Comparison of ENCODE assay signal across 8 cellular contexts in the genomic region with DNA sequence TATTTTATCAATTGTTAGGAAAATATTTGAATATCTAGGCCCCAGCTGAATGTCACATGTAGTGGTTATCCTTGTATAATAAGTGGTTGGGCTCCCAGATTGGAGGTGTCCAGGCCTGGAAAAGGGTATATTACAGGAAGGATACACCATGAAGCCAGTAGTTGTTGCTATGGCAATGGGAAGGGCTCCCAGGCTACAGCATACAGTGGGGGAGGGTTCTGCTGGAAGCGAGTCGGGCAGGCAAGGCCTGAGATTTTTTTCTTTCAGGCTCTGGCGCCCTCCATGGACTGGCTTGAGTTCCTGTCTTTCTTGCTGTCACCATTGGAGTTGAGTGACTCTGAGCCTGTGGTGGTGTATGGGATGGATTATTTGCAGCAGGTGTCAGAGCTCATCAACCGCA. TPM values are rescaled to one million over a fixed set of nuclear protein-coding genes. Genes with fewer than 3 reads are reported as not detected.
DNase-seq lines count a peak whose midpoint lies in the region; ATAC-seq and TF ChIP-seq lines count a peak whose summit lies in the region.

No MANE protein-coding gene starts in this region.

- DNase-seq in BJ (ENCODE audit: low read depth) (no peak), HAP-1 (ENCODE audit: low spot score in 2 of 2) (peak; percentile 55 to 80), NCI-H524 (lab: John Stamatoyannopoulos, UW) (peak; percentile 95 to 96), hippocampal formation (lab: John Stamatoyannopoulos, UW) (peak; percentile 28 to 48), stromal cell of bone marrow (ENCODE audit: low read depth) (peak; percentile 56)
- no peak for DNase-seq in activated naive CD8-positive, alpha-beta T cell treated with anti-CD3 and anti-CD28 coated beads, Interleukin-2, amount 10 ng/mL, durations not matched to agents 7 days and 5 days

- no peak overlapping the region for H3K4me3 Mint-ChIP-seq in activated naive CD8-positive, alpha-beta T cell treated with anti-CD3 and anti-CD28 coated beads, Interleukin-2, amount 10 ng/mL, durations not matched to agents 7 days and 5 days

- no peaks in the 10 kb centered on the region for H3K36me3 ChIP-seq in BJ (ENCODE audit: control insufficient read depth, insufficient read depth, low read length)
- H3K36me3 ChIP-seq in HAP-1 (replicated peaks), result no peaks in the 10 kb centered on the region

- H3K36me3 Mint-ChIP-seq in activated naive CD8-positive, alpha-beta T cell treated with anti-CD3 and anti-CD28 coated beads, Interleukin-2, amount 10 ng/mL, durations not matched to agents 7 days and 5 days, result no peaks in the 10 kb centered on the region

- peak; percentile 50 for TF ChIP-seq CTCF in BJ (IDR thresholded peaks at IDR 0.05; ENCODE audit: insufficient read depth, low read depth, low read length)

- in situ Hi-C loops in HAP-1 (cut with MboI; ENCODE audit: low sequenced_read_pairs), result loop anchor here (5.0 kb wide), 1 partner anchor 392 kb away; no protein-coding TSS in a partner anchor

- peaks cover 3% of the 10 kb centered on the region for H3K4me1 Mint-ChIP-seq in activated naive CD8-positive, alpha-beta T cell treated with anti-CD3 and anti-CD28 coated beads, Interleukin-2, amount 10 ng/mL, durations not matched to agents 7 days and 5 days

- peak; percentile 57 for ATAC-seq in activated naive CD8-positive, alpha-beta T cell treated with anti-CD3 and anti-CD28 coated beads, Interleukin-2, amount 10 ng/mL, durations not matched to agents 7 days and 5 days (ENCODE audit: low read depth)
- ATAC-seq in HG03097 (IDR thresholded peaks at IDR 0.05; ENCODE audit: low FRiP score, unreplicated experiment) (no peak), HG03378 (IDR thresholded peaks at IDR 0.05; ENCODE audit: unreplicated experiment) (no peak)

- H3K9me3 ChIP-seq in HAP-1, result no peaks in the 10 kb centered on the region

- POLR2A ChIA-PET in BJ (lab: Charles Lee), result no interaction called here
- POLR2A ChIA-PET in activated naive CD8-positive, alpha-beta T cell treated with anti-CD3 and anti-CD28 coated beads, Interleukin-2, amount 10 ng/mL, durations not matched to agents 7 days and 5 days (lab: Charles Lee), result no interaction called here

- no peaks in the 10 kb centered on the region for H3K4me1 ChIP-seq in HAP-1

- CTCF ChIA-PET in BJ (lab: Yijun Ruan, JAX), result interaction anchor here (1.1 to 2.3 kb wide), 4 partner anchors 9 to 400 kb away, joined by 4 to 8 read pairs (median 6); a partner anchor contains a TSS

- H3K4me3 ChIP-seq in BJ (ENCODE audit: low read depth, low read length) (no peak overlapping the region), HAP-1 (no peak overlapping the region)

- no peaks in the 10 kb centered on the region for H3K9me3 Mint-ChIP-seq in activated naive CD8-positive, alpha-beta T cell treated with anti-CD3 and anti-CD28 coated beads, Interleukin-2, amount 10 ng/mL, durations not matched to agents 7 days and 5 days

- H3K27me3 ChIP-seq in BJ (ENCODE audit: control insufficient read depth, insufficient read depth, low read length) (peaks cover 10% of the 10 kb centered on the region), HAP-1 (ENCODE audit: low read depth) (no peaks in the 10 kb centered on the region; the same call in 1 of the 2 replicates)

- H3K27me3 Mint-ChIP-seq in activated naive CD8-positive, alpha-beta T cell treated with anti-CD3 and anti-CD28 coated beads, Interleukin-2, amount 10 ng/mL, durations not matched to agents 7 days and 5 days, result peaks cover 9% of the 10 kb centered on the region

- no peak overlapping the region for H3K27ac Mint-ChIP-seq in activated naive CD8-positive, alpha-beta T cell treated with anti-CD3 and anti-CD28 coated beads, Interleukin-2, amount 10 ng/mL, durations not matched to agents 7 days and 5 days

RNA-seq across cellular contexts. Expression of a gene that starts 8.9 kb away (rescaled TPM):
- polyA plus RNA-seq in BJ (2011; rRNA removed), result not detected in 2 replicates
- polyA minus RNA-seq in BJ (2011; rRNA and poly(A)+ RNA removed), result not detected in 2 replicates
- total RNA-seq in activated naive CD8-positive, alpha-beta T cell treated with anti-CD3 and anti-CD28 coated beads, Interleukin-2, amount 10 ng/mL, durations not matched to agents 7 days and 5 days, result not detected

RNA-seq across cellular contexts. Expression of a gene that starts 14.3 kb away (rescaled TPM):
- 262 and 330 TPM in 2 replicates for polyA plus RNA-seq in BJ (2011; rRNA removed)
- 366 and 510 TPM in 2 replicates for polyA minus RNA-seq in BJ (2011; rRNA and poly(A)+ RNA removed)
- total RNA-seq in activated naive CD8-positive, alpha-beta T cell treated with anti-CD3 and anti-CD28 coated beads, Interleukin-2, amount 10 ng/mL, durations not matched to agents 7 days and 5 days, result 100 to 1,000 TPM; 171 to 172 TPM

RNA-seq across cellular contexts. Expression of a gene that starts 23.3 kb away (rescaled TPM):
- 0.17 and 0.28 TPM in 2 replicates for polyA plus RNA-seq in BJ (2011; rRNA removed)
- 0.24 and 0.41 TPM in 2 replicates for polyA minus RNA-seq in BJ (2011; rRNA and poly(A)+ RNA removed)
- not detected for total RNA-seq in activated naive CD8-positive, alpha-beta T cell treated with anti-CD3 and anti-CD28 coated beads, Interleukin-2, amount 10 ng/mL, durations not matched to agents 7 days and 5 days

RNA-seq across cellular contexts. Expression of a gene that starts 29.7 kb away (rescaled TPM):
- 222 and 370 TPM in 2 replicates for polyA plus RNA-seq in BJ (2011; rRNA removed)
- 187 and 236 TPM in 2 replicates for polyA minus RNA-seq in BJ (2011; rRNA and poly(A)+ RNA removed)
- 100 to 1,000 TPM; 253 to 258 TPM for total RNA-seq in activated naive CD8-positive, alpha-beta T cell treated with anti-CD3 and anti-CD28 coated beads, Interleukin-2, amount 10 ng/mL, durations not matched to agents 7 days and 5 days

RNA-seq across cellular contexts. Expression of a gene that starts 35.2 kb away (rescaled TPM):
- polyA plus RNA-seq in BJ (2011; rRNA removed), result 5.6 and 7.3 TPM in 2 replicates
- polyA minus RNA-seq in BJ (2011; rRNA and poly(A)+ RNA removed), result 3.3 and 6.2 TPM in 2 replicates
- total RNA-seq in activated naive CD8-positive, alpha-beta T cell treated with anti-CD3 and anti-CD28 coated beads, Interleukin-2, amount 10 ng/mL, durations not matched to agents 7 days and 5 days, result 1 to 10 TPM; 2.5 to 3.3 TPM

Comparison
In these comparisons a context has a peak if more than half of its experiments do, and no peak if none do; other contexts are left out.
1. DNase-seq: peak in HAP-1 (2 of 2), NCI-H524 (2 of 2), hippocampal formation (2 of 2) and stromal cell of bone marrow (single experiment); none in BJ (single experiment) and activated naive CD8-positive, alpha-beta T cell treated with anti-CD3 and anti-CD28 coated beads, Interleukin-2, amount 10 ng/mL, durations not matched to agents 7 days and 5 days (single experiment).